Comparison of ENCODE assay signal across 8 cellular contexts in the genomic region with DNA sequence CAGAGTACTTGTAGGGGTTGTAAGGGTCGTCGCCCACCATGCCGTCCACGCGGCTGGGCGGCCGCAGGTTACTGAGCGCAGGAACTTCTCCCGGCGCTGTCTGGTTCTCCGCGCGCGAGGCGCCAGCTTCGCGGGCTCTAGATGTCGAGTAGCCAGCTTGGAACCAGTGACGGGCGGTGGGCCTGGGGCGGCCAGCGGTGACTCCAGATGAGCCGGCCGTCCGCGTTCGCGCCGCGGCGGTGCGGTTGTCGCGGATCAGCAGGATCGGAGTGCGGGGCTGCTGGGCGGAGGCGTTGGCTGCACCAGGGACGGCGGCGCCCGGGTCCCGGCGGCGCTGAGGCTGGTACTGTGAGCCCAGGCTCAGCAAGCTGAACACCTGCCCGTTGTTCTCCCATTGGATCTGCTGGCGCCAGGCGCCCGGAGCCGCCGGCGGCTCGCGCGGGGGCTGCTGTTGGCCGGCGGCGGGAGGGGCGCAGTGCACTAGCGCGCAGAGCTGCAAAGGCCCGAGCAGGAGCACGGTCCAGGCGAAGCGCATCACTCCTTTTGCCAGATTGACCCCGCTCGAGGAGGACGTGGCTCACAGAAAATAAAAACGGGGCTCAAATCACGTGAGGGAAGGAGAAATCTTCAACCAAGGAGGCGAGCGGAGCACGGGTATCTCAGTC. TPM values are rescaled to one million over a fixed set of nuclear protein-coding genes. Genes with fewer than 3 reads are reported as not detected.
DNase-seq lines count a peak whose midpoint lies in the region; ATAC-seq and TF ChIP-seq lines count a peak whose summit lies in the region.

No MANE protein-coding gene starts in this region.

- no peaks in the 10 kb centered on the region for H3K79me1 ChIP-seq in mesendoderm (ENCODE audit: low read length)

- H3K36me3 Mint-ChIP-seq in immature natural killer cell = no peaks in the 10 kb centered on the region

- WGBS in mesendoderm (ENCODE audit: extremely low coverage, insufficient coverage, low lambda C conversion rate) = no CpG with 5 or more reads among the region's 73 CpGs
- WGBS in upper lobe of left lung, 2 donors = 0 to 2% methylated on average over 24 to 33 of the region's 73 CpGs

- H3K4me1 ChIP-seq in Panc1 (ENCODE audit: control insufficient read depth, insufficient read depth, low read length) (peaks cover 3% of the 10 kb centered on the region; the same call in 1 of the 2 replicates), mesendoderm (ENCODE audit: control insufficient read depth, low read depth, low read length) (no peaks in the 10 kb centered on the region), upper lobe of left lung (peaks cover 5 to 27% (median 22%) of the 10 kb centered on the region in 4 donors)

- H3K4me3 ChIP-seq in Panc1 (ENCODE audit: low read depth in 2 of 2, low read length in 2 of 2) (peak overlapping the region; percentile 50 to 57), dorsolateral prefrontal cortex (peak overlapping the region; percentile 46 to 83 (median 64)), mesendoderm (ENCODE audit: low read length) (peak overlapping the region; percentile 9), upper lobe of left lung (peak overlapping the region; percentile 50 to 56 (median 52))

- TF ChIP-seq CTCF in Panc1 (IDR thresholded peaks at IDR 0.05) = no peak
- no peak for TF ChIP-seq CTCF in dorsolateral prefrontal cortex (IDR thresholded peaks at IDR 0.05 in 54 of 56, conservative IDR thresholded peaks at IDR 0.05 in 2 of 56; ENCODE audit: low read depth in 1 of 56, partially characterized antibody in 56 of 56)
- no peak for TF ChIP-seq CTCF in upper lobe of left lung (IDR thresholded peaks at IDR 0.05)

- H3K9me3 Mint-ChIP-seq in immature natural killer cell = peaks cover 0 to 7% (median 0%) of the 10 kb centered on the region in 6 donors

- H4K5ac ChIP-seq in mesendoderm (ENCODE audit: low read length) = no peak overlapping the region

- no peaks in the 10 kb centered on the region for H3K79me2 ChIP-seq in mesendoderm (ENCODE audit: control insufficient read depth, insufficient read depth, low read length)

- peak overlapping the region; percentile 12 for H3K4me2 ChIP-seq in mesendoderm (ENCODE audit: low read length)

- CTCF ChIA-PET in Panc1 (lab: Charles Lee) = no interaction called here

- H3K23ac ChIP-seq in mesendoderm (ENCODE audit: low read length) = peak overlapping the region; percentile 33

- H2BK120ac ChIP-seq in mesendoderm (ENCODE audit: low read depth, low read length) = no peak overlapping the region

- intact Hi-C loops in Panc1 (cut with micrococcal nuclease; ENCODE audit: unreplicated experiment) (loop anchor here (5.0 kb wide), 1 partner anchor 110 kb away; no protein-coding TSS in a partner anchor), dorsolateral prefrontal cortex (cut with DNase I) (loop anchor here in 1 of 2 donors (2.0 kb wide), 1 partner anchor 107 kb away; no protein-coding TSS in a partner anchor)

- H3K9ac ChIP-seq in mesendoderm (ENCODE audit: low read length) = peak overlapping the region; percentile 53

- H3K27ac ChIP-seq in Panc1 (ENCODE audit: low read length) = no peak overlapping the region
- H3K27ac ChIP-seq in dorsolateral prefrontal cortex = peak overlapping the region in 3 of 59 donors; percentile 38 to 56 (median 41)
- no peak overlapping the region for H3K27ac ChIP-seq in mesendoderm (ENCODE audit: low read depth, low read length)
- H3K27ac ChIP-seq in upper lobe of left lung = peak overlapping the region; percentile 35 to 63 (median 53)

- H3K27me3 Mint-ChIP-seq in immature natural killer cell (ENCODE audit: low read depth in 3 of 3) = peaks cover 11 to 36% (median 14%) of the 10 kb centered on the region in 3 donors

- peak overlapping the region; percentile 78 for H3K56ac ChIP-seq in mesendoderm (ENCODE audit: low read length)

- no peak overlapping the region for H3K18ac ChIP-seq in mesendoderm (ENCODE audit: low read length)

- H2BK5ac ChIP-seq in mesendoderm (ENCODE audit: low read length) = no peak overlapping the region

- no peak overlapping the region for H4K8ac ChIP-seq in mesendoderm (ENCODE audit: low read depth, low read length)

- H3K4me1 Mint-ChIP-seq in immature natural killer cell = peaks cover 2 to 6% of the 10 kb centered on the region in 2 donors

- DNase-seq in DMS53 (lab: John Stamatoyannopoulos, UW) (peak; percentile 75), Panc1 (ENCODE audit: low read depth, low spot score) (no peak), dorsolateral prefrontal cortex (peak in 4 of 10 donors; percentile 10 to 53 (median 28)), mesendoderm (peak; percentile 60), upper lobe of left lung (peak in 1 of 2 donors; percentile 89), immature natural killer cell (no peak), NCI-H446 treated with DMSO at 0.1 percent for 48 hours (lab: John Stamatoyannopoulos, UW) (no peak)

- no peak overlapping the region for H2BK15ac ChIP-seq in mesendoderm (replicated peaks; ENCODE audit: low read depth)

- TF ChIP-seq POLR2A in upper lobe of left lung (IDR thresholded peaks at IDR 0.05) = no peak

- no peak for TF ChIP-seq EP300 in upper lobe of left lung (IDR thresholded peaks at IDR 0.05)

- H3K36me3 ChIP-seq in Panc1 (ENCODE audit: control insufficient read depth, insufficient read depth, low read length) (no peaks in the 10 kb centered on the region), mesendoderm (ENCODE audit: control insufficient read depth, insufficient read depth, low read length) (no peaks in the 10 kb centered on the region), upper lobe of left lung (peaks cover 0 to 4% (median 0%) of the 10 kb centered on the region in 4 donors)

- POLR2A ChIA-PET in Panc1 (lab: Charles Lee) = no interaction called here

- peak overlapping the region in 2 of 5 donors; percentile 23 to 63 for H3K4me3 Mint-ChIP-seq in immature natural killer cell

- H2AK5ac ChIP-seq in mesendoderm (ENCODE audit: low read length) = no peak overlapping the region

- peaks cover 8% of the 10 kb centered on the region for H3K27me3 ChIP-seq in Panc1 (ENCODE audit: control insufficient read depth, insufficient read depth, low read length)
- peaks cover 0 to 11% (median 0%) of the 10 kb centered on the region in 45 donors for H3K27me3 ChIP-seq in dorsolateral prefrontal cortex
- no peaks in the 10 kb centered on the region for H3K27me3 ChIP-seq in mesendoderm (ENCODE audit: insufficient read depth, low read length, poor library complexity)
- peaks cover 0 to 8% (median 1%) of the 10 kb centered on the region in 4 donors for H3K27me3 ChIP-seq in upper lobe of left lung

- in situ Hi-C loops in Panc1 (cut with HindIII; ENCODE audit: low pct_unique_long_range_greater_than_20kb, low sequenced_read_pairs) = no loop called here

- H3K4ac ChIP-seq in mesendoderm (ENCODE audit: low read depth, low read length) = no peak overlapping the region

- no peaks in the 10 kb centered on the region for H3K9me3 ChIP-seq in Panc1 (ENCODE audit: control insufficient read depth, insufficient read depth, low read depth, low read length)
- H3K9me3 ChIP-seq in upper lobe of left lung = no peaks in the 10 kb centered on the region

- H3K27ac Mint-ChIP-seq in immature natural killer cell = no peak overlapping the region

- BruUV-seq in Panc1 (replicated peaks; lab: Mats Ljungman, UMichigan) = no TSS peak

- ATAC-seq in GM21619 (IDR thresholded peaks at IDR 0.05; ENCODE audit: unreplicated experiment) (peak; percentile 29), Panc1 (peak; percentile 77), upper lobe of left lung (ENCODE audit: low FRiP score in 2 of 2) (peak; percentile 17 to 54)

RNA-seq across cellular contexts. Expression of gene LOX, which starts 0.5 kb away (rescaled TPM):
- total RNA-seq in Panc1 (2021; ENCODE audit: unreplicated experiment) = 0.62 TPM
- 0.51 TPM for polyA plus RNA-seq in Panc1 (2012; ENCODE audit: insufficient read length)
- 1 to 10 TPM in 53 of 120 experiments, under 1 TPM in 65, not detected in 2; 0.18 to 4.1 (median 0.91) TPM for total RNA-seq in dorsolateral prefrontal cortex
- 0.77 TPM for polyA plus RNA-seq in mesendoderm (2013, experiment 1 of 2)
- 0.87 TPM for polyA plus RNA-seq in mesendoderm (2013, experiment 2 of 2)
- 10 to 100 TPM in 5 of 6 donors, 1 to 10 TPM in 1; 5.2 to 48.7 (median 23.9) TPM for total RNA-seq in upper lobe of left lung
- not detected for polyA plus RNA-seq in immature natural killer cell

RNA-seq across cellular contexts. Expression of gene ZNF474, which starts 51.8 kb away (rescaled TPM):
- total RNA-seq in Panc1 (2021; ENCODE audit: unreplicated experiment) (not detected), dorsolateral prefrontal cortex (1 to 10 TPM in 26 of 120 experiments, under 1 TPM in 78, not detected in 16; 0.22 to 3.0 (median 0.65) TPM), upper lobe of left lung (10 to 100 TPM in 1 of 6 donors, 1 to 10 TPM in 4, under 1 TPM in 1; 0.40 to 15.7 (median 2.4) TPM)
- polyA plus RNA-seq in Panc1 (2012; ENCODE audit: insufficient read length) = not detected
- 0.08 TPM for polyA plus RNA-seq in mesendoderm (2013, experiment 1 of 2)
- 0.04 TPM for polyA plus RNA-seq in mesendoderm (2013, experiment 2 of 2)
- polyA plus RNA-seq in immature natural killer cell = not detected

Comparison
In these comparisons a context has a peak if more than half of its experiments do, and no peak if none do; other contexts are left out.
1. DNase-seq: peak in DMS53 (single experiment) and mesendoderm (single experiment); none in Panc1 (single experiment), immature natural killer cell (0 of 3) and NCI-H446 treated with DMSO at 0.1 percent for 48 hours (single experiment).
2. H3K27ac ChIP-seq: peak in upper lobe of left lung (4 of 4); none in Panc1 (single experiment) and mesendoderm (single experiment).
3. H3K4me3 ChIP-seq: peak in every context shown above with its lines; median percentile 64 in dorsolateral prefrontal cortex; 54 in Panc1; 52 in upper lobe of left lung; 9 in mesendoderm.
4. Peak in every context shown above with its lines, with median percentiles within 50 percentile points of each other: ATAC-seq.